In genomic region chr14:91744068-91744480, GRCh38 we compare ENCODE assay signal across 17 cellular contexts. TPM values are rescaled to one million over a fixed set of nuclear protein-coding genes. Genes with fewer than 3 reads are reported as not detected.
A peak's percentile ranks its signal among the peaks of the same experiment; 100 is the strongest.
DNase-seq lines count a peak whose midpoint lies in the region; ATAC-seq, FAIRE-seq and TF ChIP-seq lines count a peak whose summit lies in the region.
"Had no signal": no experiment of that assay in that cellular context is flagged by ENCODE, and none has a peak within 500 bp of the region (broad histone marks: within the 10 kb centered on the region; RNA-seq: fewer than 3 reads in every experiment).

No MANE protein-coding gene starts in this region.

- ATAC-seq in T-helper 17 cell, result no peak
- no peak; the same call in 2 of the 3 replicates for ATAC-seq in HepG2

- POLR2A ChIA-PET in HepG2 (lab: Yijun Ruan, JAX), result no interaction called here

- H3K36me3 ChIP-seq in HepG2 (replicated peaks in 1 of 2; ENCODE audit: control insufficient read depth in 1 of 2, insufficient read depth in 2 of 2, low read length in 2 of 2) (no peaks in the 10 kb centered on the region), ascending aorta (no peaks in the 10 kb centered on the region)

- DNase-seq in stimulated activated CD4-positive, alpha-beta T cell treated with anti-CD3 and anti-CD28 coated beads, Interleukin-1b, Interleukin-23, amount 100 ng/mL, for 48 hours, result peak; percentile 28
- no peak for DNase-seq in stimulated activated CD4-positive, alpha-beta T cell treated with anti-CD3 and anti-CD28 coated beads, Interleukin-12 subunit alpha, Interleukin-12 subunit beta, amount 100 ng/mL, for 4 hours
- DNase-seq in T-helper 17 cell, result no peak
- no peak for DNase-seq in HepG2 (ENCODE audit: low spot score)
- no peak for DNase-seq in mesenteric fat pad (ENCODE audit: low spot score)
- no peak for DNase-seq in NCI-H345 treated with DMSO at 0.1 percent for 48 hours (lab: John Stamatoyannopoulos, UW; ENCODE audit: unreplicated experiment)
- no peak for DNase-seq in HuH-7.5 (ENCODE audit: low spot score)
- DNase-seq in ascending aorta (ENCODE audit: low spot score in 2 of 2), result no peak
- DNase-seq: activated CD4-positive, alpha-beta T cell treated with anti-CD3 and anti-CD28 coated beads for 1 hour; activated effector memory CD4-positive, alpha-beta T cell treated with Interleukin-2 at 50 U/mL for 16 hours; H7; mesenchymal stem cell; NCI-H1417 had no signal

- no peaks in the 10 kb centered on the region for H3K4me1 Mint-ChIP-seq in T-helper 17 cell
- H3K4me1 Mint-ChIP-seq: B cell had no signal

- in situ Hi-C loops in HepG2 (cut with HindIII; ENCODE audit: extremely low pct_ligation_motif_present, low pct_unique_long_range_greater_than_20kb), result no loop called here

- TF ChIP-seq POLR2A in HepG2 (IDR thresholded peaks at IDR 0.05; ENCODE audit: insufficient read depth in 1 of 2, low read depth in 2 of 2, low read length in 2 of 2), result no peak

- H3K4me2 ChIP-seq in HepG2 (ENCODE audit: low read depth, low read length), result no peak overlapping the region

- H3K4me1 ChIP-seq in HepG2 (ENCODE audit: insufficient read depth, low read length) (peaks cover 9% of the 10 kb centered on the region), ascending aorta (no peaks in the 10 kb centered on the region)

- TF ChIP-seq EP300 in HepG2 (IDR thresholded peaks at IDR 0.05; ENCODE audit: low read depth in 2 of 2, low read length in 2 of 2), result no peak
- no peak for TF ChIP-seq EP300 in HepG2 (CRISPR knock-in tag; IDR thresholded peaks at IDR 0.05; ENCODE audit: borderline replicate concordance)

- no TSS peak for BruUV-seq in HepG2 (replicated peaks; lab: Mats Ljungman, UMichigan)

- no peaks in the 10 kb centered on the region for H4K20me1 ChIP-seq in HepG2 (ENCODE audit: insufficient read depth, low read length)

- no peak overlapping the region for H3K4me3 ChIP-seq in HepG2 (replicated peaks in 1 of 3; ENCODE audit: insufficient read depth in 1 of 3, low read depth in 2 of 3, low read length in 3 of 3)
- no peak overlapping the region for H3K4me3 ChIP-seq in ascending aorta
- H3K4me3 ChIP-seq: SK-N-MC had no signal

- FAIRE-seq in HepG2 (lab: Jason Lieb, UNC), result no peak
- FAIRE-seq: G401.6 had no signal

- no peaks in the 10 kb centered on the region for H3K27me3 Mint-ChIP-seq in T-helper 17 cell

- H3K9me3 ChIP-seq in T-helper 17 cell (ENCODE audit: control insufficient read depth, low read length, poor library complexity, severe bottlenecking), result no peaks in the 10 kb centered on the region
- H3K9me3 ChIP-seq in HepG2 (ENCODE audit: low read length), result no peaks in the 10 kb centered on the region
- no peaks in the 10 kb centered on the region for H3K9me3 ChIP-seq in ascending aorta

- H3K27ac Mint-ChIP-seq in T-helper 17 cell, result peak overlapping the region; percentile 14
- H3K27ac Mint-ChIP-seq: B cell had no signal

- intact Hi-C loops in HepG2 (cut with micrococcal nuclease; ENCODE audit: unreplicated experiment), result no loop called here
- intact Hi-C loops in ascending aorta (cut with DNase I), result no loop called here

- no peaks in the 10 kb centered on the region for H3K27me3 ChIP-seq in HepG2 (ENCODE audit: control insufficient read depth in 1 of 2, insufficient read depth in 2 of 2, low read length in 2 of 2)
- no peaks in the 10 kb centered on the region for H3K27me3 ChIP-seq in ascending aorta

- H3K4me3 Mint-ChIP-seq in T-helper 17 cell, result no peak overlapping the region
- H3K4me3 Mint-ChIP-seq: B cell had no signal

- H3K27ac ChIP-seq in HepG2 (ENCODE audit: extremely low read length, insufficient read depth, low read length) (no peak overlapping the region), ascending aorta (no peak overlapping the region)
- H3K27ac ChIP-seq: SK-N-MC had no signal

- WGBS in HepG2 (ENCODE audit: low lambda C conversion rate), result 28% methylated on average over 2 of the region's 2 CpGs

- no peak for TF ChIP-seq RAD21 in HepG2 (CRISPR knock-in tag; IDR thresholded peaks at IDR 0.05)

- no peak overlapping the region for H2AFZ ChIP-seq in HepG2 (ENCODE audit: low read length)

- no peaks in the 10 kb centered on the region for H3K36me3 Mint-ChIP-seq in T-helper 17 cell (ENCODE audit: low read depth)

- TF ChIP-seq CTCF in HepG2 (CRISPR knock-in tag; IDR thresholded peaks at IDR 0.05) (no peak), ascending aorta (IDR thresholded peaks at IDR 0.05) (no peak)

- H3K9ac ChIP-seq in HepG2 (ENCODE audit: insufficient read depth, low read depth, low read length), result no peak overlapping the region

- no peaks in the 10 kb centered on the region for H3K79me2 ChIP-seq in HepG2 (ENCODE audit: insufficient read depth, low read length)

- CTCF ChIA-PET in HepG2 (lab: Yijun Ruan, JAX; ENCODE audit: low intra/inter-chr PET ratio, low total read pairs), result no interaction called here

TF ChIP-seq in HepG2, 621 proteins besides CTCF, POLR2A, EP300 and RAD21 (continues in another document):
- TF ChIP-seq NCOA5 (CRISPR knock-in tag; IDR thresholded peaks at IDR 0.05) (no peak), NFIC (IDR thresholded peaks at IDR 0.05; ENCODE audit: low read length) (no peak), SALL2 (CRISPR knock-in tag; IDR thresholded peaks at IDR 0.05) (no peak), THRA (CRISPR knock-in tag; IDR thresholded peaks at IDR 0.05; ENCODE audit: borderline replicate concordance) (peak; percentile 63; the same call in 1 of the 2 replicates), ZNF275 (CRISPR knock-in tag; IDR thresholded peaks at IDR 0.05; ENCODE audit: borderline replicate concordance) (no peak), TCF7L2 (IDR thresholded peaks at IDR 0.05; ENCODE audit: low read depth, low read length) (no peak), ZNF282 (IDR thresholded peaks at IDR 0.05; ENCODE audit: partially characterized antibody) (no peak), RFX3 (CRISPR knock-in tag; IDR thresholded peaks at IDR 0.05) (no peak), NR1H2 (CRISPR knock-in tag; IDR thresholded peaks at IDR 0.05; ENCODE audit: borderline replicate concordance, low read depth) (no peak), ZNF232 (CRISPR knock-in tag; IDR thresholded peaks at IDR 0.05; ENCODE audit: borderline replicate concordance) (no peak), ELF3 (CRISPR knock-in tag; IDR thresholded peaks at IDR 0.05) (0 out of 2 replicates have a peak, but pooled peaks have one; percentile 23), ZBTB20 (CRISPR knock-in tag; IDR thresholded peaks at IDR 0.05; ENCODE audit: borderline replicate concordance, low read depth) (no peak)

RNA-seq across cellular contexts. Expression of gene CATSPERB, which starts 12.2 kb away (rescaled TPM):
- total RNA-seq in T-helper 17 cell (1 to 10 TPM; 2.2 to 4.1 TPM), HepG2 (2016; rRNA removed; fragmentation: Illumina TruSeq; extraction: Trizol) (not detected in 2 replicates), mesenteric fat pad (2.0 TPM), ascending aorta (4.3 TPM)
- not detected in 2 replicates for total RNA-seq in HepG2 (2016; cell fraction: cytosol; rRNA removed; fragmentation: Illumina TruSeq; extraction: Trizol; ENCODE audit: low read depth)
- total RNA-seq in HepG2 (2016; cell fraction: insoluble cytoplasmic fraction; rRNA removed; fragmentation: Illumina TruSeq; extraction: Trizol), result not detected in 2 replicates
- not detected in 2 replicates for total RNA-seq in HepG2 (2016; cell fraction: membrane; rRNA removed; fragmentation: Illumina TruSeq; extraction: Trizol)
- not detected in 2 replicates for total RNA-seq in HepG2 (2016; cell fraction: nucleus; rRNA removed; fragmentation: Illumina TruSeq; extraction: Trizol)
- not detected in 2 replicates for polyA plus RNA-seq in HepG2 (2011; rRNA removed)
- polyA plus RNA-seq in HepG2 (2011; cell fraction: cytosol; rRNA removed), result not detected in 2 replicates
- polyA plus RNA-seq in HepG2 (2011; cell fraction: nucleus; rRNA removed), result not detected in 2 replicates
- polyA plus RNA-seq in HepG2 (2012), result not detected in 2 replicates
- polyA plus RNA-seq in HepG2 (2016; cell fraction: cytosol; fragmentation: Illumina TruSeq; extraction: Trizol; ENCODE audit: low read depth), result not detected in 2 replicates
- polyA plus RNA-seq in HepG2 (2016; cell fraction: insoluble cytoplasmic fraction; fragmentation: Illumina TruSeq; extraction: Trizol; ENCODE audit: low read depth), result not detected in 2 replicates
- polyA plus RNA-seq in HepG2 (2016; cell fraction: membrane; fragmentation: Illumina TruSeq; extraction: Trizol; ENCODE audit: low read depth), result not detected in 2 replicates
- not detected in 2 replicates for polyA plus RNA-seq in HepG2 (2016; cell fraction: nucleus; fragmentation: Illumina TruSeq; extraction: Trizol; ENCODE audit: insufficient read depth, low read depth)
- polyA minus RNA-seq in HepG2 (2011; rRNA and poly(A)+ RNA removed; ENCODE audit: low replicate concordance), result not detected in 2 replicates
- polyA minus RNA-seq in HepG2 (2011; cell fraction: cytosol; rRNA and poly(A)+ RNA removed), result not detected in 2 replicates
- polyA minus RNA-seq in HepG2 (2011; cell fraction: nucleus; rRNA and poly(A)+ RNA removed), result not detected in 2 replicates
- total RNA-seq: osteocyte had no signal
